In the genomic region with DNA sequence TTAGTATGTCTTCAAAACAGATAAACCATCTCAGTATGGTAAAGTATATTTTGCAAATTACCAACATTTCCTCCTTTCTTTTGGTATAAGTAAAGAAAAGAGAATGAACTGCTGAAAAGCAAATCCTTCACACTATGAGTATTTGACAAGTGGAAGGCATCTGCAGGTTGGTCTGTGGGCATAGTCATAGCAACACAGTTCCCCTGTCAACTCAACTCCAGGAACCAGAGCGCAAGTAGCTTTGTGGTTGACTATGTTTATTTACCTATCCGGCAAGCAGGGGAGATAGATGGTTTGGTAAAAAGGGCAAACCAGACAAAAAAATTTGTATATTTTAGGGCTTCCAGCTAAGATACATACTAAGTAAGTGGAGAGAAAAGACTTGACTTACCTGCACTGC, we compare ENCODE assay signal across 21 cellular contexts.
DNase-seq lines count a peak whose midpoint lies in the region; ATAC-seq and TF ChIP-seq lines count a peak whose summit lies in the region.
"Had no signal": no experiment of that assay in that cellular context is flagged by ENCODE, and none has a peak within 500 bp of the region (broad histone marks: within the 10 kb centered on the region; RNA-seq: fewer than 3 reads in every experiment).

No MANE protein-coding gene starts in this region.

- H3K9me3 ChIP-seq in SK-N-SH (no peaks in the 10 kb centered on the region), HEK293 (ENCODE audit: control insufficient read depth, insufficient read depth, low read depth, low read length) (no peaks in the 10 kb centered on the region), mammary epithelial cell (replicated peaks; ENCODE audit: insufficient read depth, low read length) (no peaks in the 10 kb centered on the region)
- H3K9me3 ChIP-seq in naive thymus-derived CD4-positive, alpha-beta T cell (ENCODE audit: control insufficient read depth in 2 of 3, low read length in 3 of 3), result no peaks in the 10 kb centered on the region
- H3K9me3 ChIP-seq: gastrocnemius medialis, lower lobe of right lung, right lobe of liver, thyroid gland had no signal

- H3K36me3 ChIP-seq in SK-N-SH (replicated peaks in 1 of 2; ENCODE audit: control insufficient read depth in 1 of 2, insufficient read depth in 2 of 2, low read length in 1 of 2) (peaks cover 0 to 17% of the 10 kb centered on the region in 2 experiments), HEK293 (ENCODE audit: control insufficient read depth in 2 of 2, insufficient read depth in 1 of 2, low read length in 2 of 2) (no peaks in the 10 kb centered on the region), mammary epithelial cell (ENCODE audit: insufficient read depth, low read length) (no peaks in the 10 kb centered on the region)
- peaks cover 0 to 3% (median 0%) of the 10 kb centered on the region in 3 experiments for H3K36me3 ChIP-seq in naive thymus-derived CD4-positive, alpha-beta T cell (ENCODE audit: control insufficient read depth in 2 of 3, insufficient read depth in 3 of 3, low read length in 3 of 3)
- H3K36me3 ChIP-seq: lower lobe of right lung, neural progenitor cell, right lobe of liver, thyroid gland had no signal

- in situ Hi-C loops in mammary epithelial cell (cut with MboI; ENCODE audit: low sequenced_read_pairs in 2 of 2), result no loop called here

- H3K27me3 ChIP-seq in SK-N-SH (ENCODE audit: insufficient read depth) (no peaks in the 10 kb centered on the region), mammary epithelial cell (ENCODE audit: insufficient read depth, low read length) (no peaks in the 10 kb centered on the region)
- H3K27me3 ChIP-seq in naive thymus-derived CD4-positive, alpha-beta T cell (ENCODE audit: control insufficient read depth in 2 of 2, insufficient read depth in 2 of 2, low read length in 2 of 2), result no peaks in the 10 kb centered on the region
- H3K27me3 ChIP-seq: gastrocnemius medialis, neural progenitor cell, right lobe of liver, thyroid gland had no signal

- 90% methylated on average over 2 of the region's 2 CpGs for WGBS in SK-N-SH (ENCODE audit: low lambda C conversion rate)
- 96% methylated on average over 2 of the region's 2 CpGs for WGBS in mammary epithelial cell (ENCODE audit: low coverage, missing lambda C conversion rate)

- H3K4me3 ChIP-seq in SK-N-SH (ENCODE audit: low read depth in 2 of 2, low read length in 1 of 2), result no peak overlapping the region
- H3K4me3 ChIP-seq in HEK293 (ENCODE audit: low read depth, low read length), result no peak overlapping the region
- no peak overlapping the region for H3K4me3 ChIP-seq in naive thymus-derived CD4-positive, alpha-beta T cell (ENCODE audit: low read length)
- no peak overlapping the region for H3K4me3 ChIP-seq in mammary epithelial cell (replicated peaks in 1 of 3; ENCODE audit: insufficient read depth in 1 of 3, low read depth in 2 of 3, low read length in 3 of 3)
- H3K4me3 ChIP-seq: gastrocnemius medialis, lower lobe of right lung, neural progenitor cell, right lobe of liver, thyroid gland had no signal

- no peak overlapping the region for H3K4me2 ChIP-seq in SK-N-SH
- no peak overlapping the region for H3K4me2 ChIP-seq in mammary epithelial cell (ENCODE audit: insufficient read depth, low read depth, low read length)
- H3K4me2 ChIP-seq: neural progenitor cell had no signal

- H3K27ac Mint-ChIP-seq in activated CD8-positive, alpha-beta T cell treated with anti-CD3 and anti-CD28 coated beads, Interleukin-2, amount 10 ng/mL, durations not matched to agents 7 days and 5 days, result no peak overlapping the region
- no peak overlapping the region for H3K27ac Mint-ChIP-seq in naive thymus-derived CD4-positive, alpha-beta T cell
- H3K27ac Mint-ChIP-seq: neural progenitor cell had no signal

- H3K4me1 ChIP-seq in SK-N-SH (ENCODE audit: control insufficient read depth in 1 of 2, insufficient read depth in 2 of 2, low read depth in 1 of 2, low read length in 1 of 2) (peaks cover 0 to 34% of the 10 kb centered on the region in 2 experiments; a peak in 3 of 4 replicates), HEK293 (ENCODE audit: control insufficient read depth, insufficient read depth, low read length) (peaks cover 14% of the 10 kb centered on the region), mammary epithelial cell (ENCODE audit: insufficient read depth, low read length) (peaks cover 37% of the 10 kb centered on the region)
- H3K4me1 ChIP-seq in naive thymus-derived CD4-positive, alpha-beta T cell (ENCODE audit: control insufficient read depth in 2 of 2, insufficient read depth in 2 of 2, low read length in 2 of 2), result peaks cover 0 to 26% of the 10 kb centered on the region in 2 donors
- H3K4me1 ChIP-seq: neural progenitor cell had no signal

- no peak overlapping the region for H3K9ac ChIP-seq in SK-N-SH
- no peak overlapping the region for H3K9ac ChIP-seq in mammary epithelial cell (ENCODE audit: insufficient read depth, low read length)
- H3K9ac ChIP-seq: neural progenitor cell had no signal

- peaks cover 65% of the 10 kb centered on the region for H3K79me2 ChIP-seq in SK-N-SH (ENCODE audit: insufficient read depth)
- H3K79me2 ChIP-seq in mammary epithelial cell (ENCODE audit: insufficient read depth, low read length), result peaks cover 69% of the 10 kb centered on the region

- no peak overlapping the region for H3K4me3 Mint-ChIP-seq in activated CD8-positive, alpha-beta T cell treated with anti-CD3 and anti-CD28 coated beads, Interleukin-2, amount 10 ng/mL, durations not matched to agents 7 days and 5 days
- H3K4me3 Mint-ChIP-seq in naive thymus-derived CD4-positive, alpha-beta T cell, result no peak overlapping the region
- H3K4me3 Mint-ChIP-seq: neural progenitor cell had no signal

- H3F3A ChIP-seq in SK-N-SH (replicated peaks; ENCODE audit: insufficient read depth), result peaks cover 50% of the 10 kb centered on the region

- no peak for TF ChIP-seq RAD21 in SK-N-SH (IDR thresholded peaks at IDR 0.05; ENCODE audit: low read length)

- intact Hi-C loops in naive thymus-derived CD4-positive, alpha-beta T cell (cut with micrococcal nuclease), result no loop called here
- intact Hi-C loops in mammary epithelial cell (cut with micrococcal nuclease), result no loop called here

- CTCF ChIA-PET in SK-N-SH (lab: Yijun Ruan, JAX), result interaction anchor here (0.7 to 1.7 kb wide), 5 partner anchors 9 to 45 kb away, joined by 3 to 5 read pairs (median 3); no protein-coding TSS in a partner anchor
- CTCF ChIA-PET in HEK293 (lab: Yijun Ruan, JAX), result interaction anchor here (0.7 to 0.9 kb wide), 2 partner anchors 69 to 169 kb away, joined by 3 to 4 read pairs; no protein-coding TSS in a partner anchor
- CTCF ChIA-PET in activated CD8-positive, alpha-beta T cell treated with anti-CD3 and anti-CD28 coated beads, Interleukin-2, amount 10 ng/mL, durations not matched to agents 7 days and 5 days (lab: Charles Lee), result interaction anchor here (0.6 to 1.5 kb wide), 5 partner anchors 11 to 477 kb away, joined by 3 to 4 read pairs (median 3); no protein-coding TSS in a partner anchor
- CTCF ChIA-PET in naive thymus-derived CD4-positive, alpha-beta T cell (lab: Charles Lee), result interaction anchor here (0.6 to 0.7 kb wide), 2 partner anchors 34 to 703 kb away, joined by 3 to 6 read pairs; no protein-coding TSS in a partner anchor
- CTCF ChIA-PET in mammary epithelial cell (lab: Charles Lee; ENCODE audit: low non-redundant PET), result no interaction called here

- H4K20me1 ChIP-seq in SK-N-SH (ENCODE audit: insufficient read depth) (no peaks in the 10 kb centered on the region), mammary epithelial cell (ENCODE audit: insufficient read depth, low read length) (no peaks in the 10 kb centered on the region)

- H3K27ac ChIP-seq in SK-N-SH (ENCODE audit: low read depth in 2 of 2, low read length in 1 of 2), result peak overlapping the region; percentile 44 to 93; a peak in 3 of 4 replicates
- H3K27ac ChIP-seq in HEK293 (ENCODE audit: extremely low read depth, low read depth, low read length), result no peak overlapping the region
- no peak overlapping the region for H3K27ac ChIP-seq in naive thymus-derived CD4-positive, alpha-beta T cell (ENCODE audit: low read depth, low read length)
- H3K27ac ChIP-seq in mammary epithelial cell (ENCODE audit: insufficient read depth, low read depth, low read length), result no peak overlapping the region
- H3K27ac ChIP-seq: gastrocnemius medialis, lower lobe of right lung, neural progenitor cell, right lobe of liver, thyroid gland had no signal

- POLR2A ChIA-PET in SK-N-SH (lab: Yijun Ruan, JAX), result no interaction called here
- POLR2A ChIA-PET in HEK293 (lab: Yijun Ruan, JAX), result no interaction called here
- POLR2A ChIA-PET in activated CD8-positive, alpha-beta T cell treated with anti-CD3 and anti-CD28 coated beads, Interleukin-2, amount 10 ng/mL, durations not matched to agents 7 days and 5 days (lab: Charles Lee), result interaction anchor here (0.6 kb wide), 1 partner anchor 14 kb away, joined by 3 read pairs; no protein-coding TSS in a partner anchor
- POLR2A ChIA-PET in naive thymus-derived CD4-positive, alpha-beta T cell (lab: Charles Lee), result interaction anchor here (0.5 to 0.6 kb wide), 2 partner anchors 92 to 164 kb away, joined by 3 to 4 read pairs; no protein-coding TSS in a partner anchor

- no peaks in the 10 kb centered on the region for H3K9me2 ChIP-seq in SK-N-SH

- no peak overlapping the region for H2AFZ ChIP-seq in SK-N-SH (ENCODE audit: low read depth)
- no peak overlapping the region for H2AFZ ChIP-seq in mammary epithelial cell (ENCODE audit: low read depth, low read length)
- H2AFZ ChIP-seq: neural progenitor cell had no signal

- no TSS peak for BruUV-seq in mammary epithelial cell (replicated peaks; lab: Mats Ljungman, UMichigan)

- no peak for DNase-seq in SK-N-SH
- DNase-seq in activated CD8-positive, alpha-beta T cell treated with anti-CD3 and anti-CD28 coated beads, Interleukin-2, amount 10 ng/mL, durations not matched to agents 7 days and 5 days, result peak; percentile 53
- DNase-seq in naive thymus-derived CD4-positive, alpha-beta T cell, result peak in 1 of 9 donors; percentile 2
- no peak for DNase-seq in mammary epithelial cell
- DNase-seq in NCI-H1092 (lab: John Stamatoyannopoulos, UW), result no peak
- DNase-seq: activated CD8-positive, alpha-beta memory T cell treated with anti-CD3 and anti-CD28 coated beads for 24 hours; activated naive CD4-positive, alpha-beta T cell; caudate nucleus; COR-L47; gastrocnemius medialis; lower lobe of right lung; right lobe of liver; stimulated activated CD4-positive, alpha-beta T cell treated with anti-CD3 and anti-CD28 coated beads, Interleukin-2, amount 100 ng/mL, for 48 hours; stimulated activated CD8-positive, alpha-beta memory T cell treated with anti-CD3 and anti-CD28 coated beads, Interleukin-4, amount 100 ng/mL, for 48 hours; T1000; thyroid gland had no signal

- H3K4me1 Mint-ChIP-seq in activated CD8-positive, alpha-beta T cell treated with anti-CD3 and anti-CD28 coated beads, Interleukin-2, amount 10 ng/mL, durations not matched to agents 7 days and 5 days (ENCODE audit: low read depth), result peaks cover 43% of the 10 kb centered on the region
- H3K4me1 Mint-ChIP-seq in naive thymus-derived CD4-positive, alpha-beta T cell, result peaks cover 8 to 38% (median 14%) of the 10 kb centered on the region in 7 donors

- peaks cover 29% of the 10 kb centered on the region for H3K36me3 Mint-ChIP-seq in activated CD8-positive, alpha-beta T cell treated with anti-CD3 and anti-CD28 coated beads, Interleukin-2, amount 10 ng/mL, durations not matched to agents 7 days and 5 days (ENCODE audit: low read depth)
- peaks cover 0 to 38% (median 12%) of the 10 kb centered on the region in 5 donors for H3K36me3 Mint-ChIP-seq in naive thymus-derived CD4-positive, alpha-beta T cell

- TF ChIP-seq CTCF in SK-N-SH (IDR thresholded peaks at IDR 0.05) (no peak), HEK293 (tag by site-specific recombination; IDR thresholded peaks at IDR 0.05) (no peak), mammary epithelial cell (conservative IDR thresholded peaks at IDR 0.05 in 1 of 2, IDR thresholded peaks at IDR 0.05 in 1 of 2; ENCODE audit: extremely low read depth in 1 of 2, insufficient read depth in 1 of 2, low read depth in 1 of 2, low read length in 2 of 2) (no peak)

- no peaks in the 10 kb centered on the region for H3K27me3 Mint-ChIP-seq in activated CD8-positive, alpha-beta T cell treated with anti-CD3 and anti-CD28 coated beads, Interleukin-2, amount 10 ng/mL, durations not matched to agents 7 days and 5 days (ENCODE audit: low read depth)
- no peaks in the 10 kb centered on the region for H3K27me3 Mint-ChIP-seq in naive thymus-derived CD4-positive, alpha-beta T cell

- H3K9me3 Mint-ChIP-seq in activated CD8-positive, alpha-beta T cell treated with anti-CD3 and anti-CD28 coated beads, Interleukin-2, amount 10 ng/mL, durations not matched to agents 7 days and 5 days (ENCODE audit: insufficient read depth), result no peaks in the 10 kb centered on the region
- peaks cover 0 to 2% (median 0%) of the 10 kb centered on the region in 11 donors for H3K9me3 Mint-ChIP-seq in naive thymus-derived CD4-positive, alpha-beta T cell
- H3K9me3 Mint-ChIP-seq: neural progenitor cell had no signal

- no peak for TF ChIP-seq EP300 in SK-N-SH (IDR thresholded peaks at IDR 0.05; ENCODE audit: borderline replicate concordance in 1 of 2, low read depth in 1 of 2, low read length in 1 of 2)

- ATAC-seq in SK-N-SH treated with all-trans-retinoic acid at 6 μM for 48 hours (no peak), GM21619 (IDR thresholded peaks at IDR 0.05; ENCODE audit: unreplicated experiment) (no peak)
- ATAC-seq in activated CD8-positive, alpha-beta T cell treated with anti-CD3 and anti-CD28 coated beads, Interleukin-2, amount 10 ng/mL, durations not matched to agents 7 days and 5 days, result peak; percentile 54
- ATAC-seq in naive thymus-derived CD4-positive, alpha-beta T cell, result peak; percentile 31
- ATAC-seq: gastrocnemius medialis, lower lobe of right lung, right lobe of liver, Right ventricle myocardium inferior had no signal

- dilution Hi-C loops in mammary epithelial cell (cut with HindIII; ENCODE audit: low sequenced_read_pairs), result no loop called here

Comparison
In these comparisons a context has a peak if more than half of its experiments do, and no peak if none do; other contexts are left out.
1. H3K27ac ChIP-seq: peak in SK-N-SH (2 of 2); none in HEK293 (single experiment), naive thymus-derived CD4-positive, alpha-beta T cell (single experiment) and mammary epithelial cell (single experiment).
2. ATAC-seq: peak in activated CD8-positive, alpha-beta T cell treated with anti-CD3 and anti-CD28 coated beads, Interleukin-2, amount 10 ng/mL, durations not matched to agents 7 days and 5 days (single experiment) and naive thymus-derived CD4-positive, alpha-beta T cell (single experiment); none in SK-N-SH treated with all-trans-retinoic acid at 6 μM for 48 hours (single experiment) and GM21619 (single experiment).
3. POLR2A ChIA-PET loops: an anchor here in activated CD8-positive, alpha-beta T cell treated with anti-CD3 and anti-CD28 coated beads, Interleukin-2, amount 10 ng/mL, durations not matched to agents 7 days and 5 days (0.6 kb wide) and naive thymus-derived CD4-positive, alpha-beta T cell (0.5 to 0.6 kb wide); none called in SK-N-SH and HEK293.